In the genomic region with DNA sequence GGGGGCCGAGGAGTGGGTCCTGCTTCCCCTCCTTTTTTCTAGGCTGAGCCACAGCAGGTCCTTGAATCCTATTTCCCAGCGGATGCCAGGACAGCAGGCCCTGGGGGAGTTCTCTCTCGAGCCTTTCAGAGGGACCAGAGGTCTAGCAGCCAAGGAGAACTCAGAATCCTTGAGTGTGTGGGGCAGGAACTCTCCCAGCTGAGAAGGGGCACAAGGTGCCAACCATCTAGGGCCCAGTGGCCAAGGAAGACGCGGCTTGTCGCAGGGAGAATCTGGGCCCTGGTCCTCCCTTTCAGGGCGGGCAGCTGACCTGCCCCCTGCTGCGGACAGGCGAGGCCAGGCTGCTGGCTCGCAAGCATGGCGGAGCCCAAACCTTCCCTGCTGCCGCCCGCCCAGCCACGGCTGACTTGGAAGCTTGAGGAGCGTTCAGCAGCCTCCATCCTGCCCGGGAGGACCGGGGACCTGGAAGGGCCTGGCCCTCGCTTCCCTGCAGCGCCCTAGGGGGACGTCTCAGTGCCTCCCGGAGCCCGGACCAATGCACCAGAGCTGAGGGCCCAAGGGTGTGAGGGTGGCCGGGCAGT, we compare ENCODE assay signal across 9 cellular contexts. TPM values are rescaled to one million over a fixed set of nuclear protein-coding genes. Genes with fewer than 3 reads are reported as not detected.
DNase-seq lines count a peak whose midpoint lies in the region; ATAC-seq and TF ChIP-seq lines count a peak whose summit lies in the region.
"Had no signal": no experiment of that assay in that cellular context is flagged by ENCODE, and none has a peak within 500 bp of the region (broad histone marks: within the 10 kb centered on the region; RNA-seq: fewer than 3 reads in every experiment).

No MANE protein-coding gene starts in this region.

- no peaks in the 10 kb centered on the region for H3K9me3 ChIP-seq in thoracic aorta

- H3K4me3 ChIP-seq in lower leg skin (ENCODE audit: low read depth, poor library complexity, severe bottlenecking) = peak overlapping the region; percentile 47
- H3K4me3 ChIP-seq in thoracic aorta = peak overlapping the region; percentile 78

- ATAC-seq in thoracic aorta (ENCODE audit: insufficient number of reproducible peaks, low FRiP score, low read depth) = no peak

- H3K4me1 Mint-ChIP-seq in MCF 10A (ENCODE audit: insufficient read depth, unreplicated experiment) = no peaks in the 10 kb centered on the region

- H3K27ac Mint-ChIP-seq in MCF 10A (ENCODE audit: low read depth, unreplicated experiment) = peak overlapping the region; percentile 94

- H3K4me3 Mint-ChIP-seq in MCF 10A (ENCODE audit: unreplicated experiment) = peak overlapping the region; percentile 86

- TF ChIP-seq CTCF in MCF 10A (IDR thresholded peaks at IDR 0.05; ENCODE audit: unreplicated experiment) = no peak
- no peak for TF ChIP-seq CTCF in lower leg skin (IDR thresholded peaks at IDR 0.05)
- TF ChIP-seq CTCF in thoracic aorta (IDR thresholded peaks at IDR 0.05) = no peak

- H3K4me1 ChIP-seq in thoracic aorta (ENCODE audit: control insufficient read depth in 1 of 2, low read depth in 2 of 2) = peaks cover 15 to 29% of the 10 kb centered on the region in 2 donors

- H3K27ac ChIP-seq in thoracic aorta = peak overlapping the region; percentile 88 to 96

- TF ChIP-seq POLR2A in lower leg skin (IDR thresholded peaks at IDR 0.05) = no peak

- intact Hi-C loops in MCF 10A (cut with micrococcal nuclease) = loop anchor here (1.0 kb wide), 2 partner anchors 20 to 94 kb away; no protein-coding TSS in a partner anchor
- intact Hi-C loops in lower leg skin (cut with DNase I; ENCODE audit: low total_unique reads) = no loop called here

- H3K27me3 ChIP-seq in thoracic aorta (replicated peaks; ENCODE audit: insufficient read depth) = no peaks in the 10 kb centered on the region

- no TSS peak for BruUV-seq in MCF 10A (replicated peaks; lab: Mats Ljungman, UMichigan)

- H3K36me3 ChIP-seq in thoracic aorta = peaks cover 41% of the 10 kb centered on the region

- 10 to 25% methylated on average over 8 to 9 of the region's 23 CpGs for WGBS in lower leg skin, 2 donors

- CTCF ChIA-PET in MCF 10A (lab: Yijun Ruan, JAX) = interaction anchor here (0.5 to 3.5 kb wide), 9 partner anchors 9 to 132 kb away, joined by 3 to 28 read pairs (median 4); no protein-coding TSS in a partner anchor

- DNase-seq in activated naive CD4-positive, alpha-beta T cell treated with Interleukin-2 at 50 U/mL for 16 hours = peak; percentile 26
- no peak for DNase-seq in activated naive CD4-positive, alpha-beta T cell treated with anti-CD3 and anti-CD28 coated beads, Interleukin-2, amount 50 U/mL, for 16 hours
- DNase-seq in LoVo (ENCODE audit: low spot score) (peak; percentile 25), MCF 10A (ENCODE audit: unreplicated experiment) (peak; percentile 19), lower leg skin (ENCODE audit: low spot score in 2 of 2) (peak in 1 of 2 donors; percentile 94), thoracic aorta (ENCODE audit: low spot score) (no peak), dedifferentiated amniotic fluid mesenchymal stem cell (ENCODE audit: extremely low spot score) (no peak), NCI-H2029 treated with DMSO at 0.1 percent for 48 hours (lab: John Stamatoyannopoulos, UW) (no peak)

- H3K9me3 Mint-ChIP-seq in MCF 10A (ENCODE audit: unreplicated experiment) = no peaks in the 10 kb centered on the region

- no peaks in the 10 kb centered on the region for H3K27me3 Mint-ChIP-seq in MCF 10A (ENCODE audit: insufficient read depth, unreplicated experiment)

- POLR2A ChIA-PET in MCF 10A (lab: Yijun Ruan, JAX) = interaction anchor here (0.6 to 3.2 kb wide), 11 partner anchors 9 to 561 kb away, joined by 3 to 30 read pairs (median 4); a partner anchor contains a TSS

- H3K36me3 Mint-ChIP-seq in MCF 10A (ENCODE audit: insufficient read depth, unreplicated experiment) = peaks cover 42% of the 10 kb centered on the region

RNA-seq across cellular contexts. Expression of a gene that starts 1.0 kb away (rescaled TPM):
- total RNA-seq in MCF 10A (2022) (69.9 and 70.3 TPM in 2 replicates), lower leg skin (10 to 100 TPM; 45.6 to 58.7 (median 55.8) TPM), thoracic aorta (10 to 100 TPM; 31.6 to 57.9 TPM)

RNA-seq across cellular contexts. Expression of a gene that starts 22.5 kb away (rescaled TPM):
- 183 and 187 TPM in 2 replicates for total RNA-seq in MCF 10A (2022)
- total RNA-seq in lower leg skin = 100 to 1,000 TPM; 189 to 337 (median 250) TPM
- total RNA-seq in thoracic aorta = 100 to 1,000 TPM; 498 to 842 TPM

RNA-seq across cellular contexts. Expression of a gene that starts 44.7 kb away (rescaled TPM):
- total RNA-seq in MCF 10A (2022) = not detected in 2 replicates
- total RNA-seq in lower leg skin = not detected
- total RNA-seq in thoracic aorta = not detected
- total RNA-seq: lung microvascular endothelial cell had no signal

RNA-seq across cellular contexts. Expression of a gene that starts 45.2 kb away (rescaled TPM):
- not detected in 2 replicates for total RNA-seq in MCF 10A (2022)
- 1 to 10 TPM in 3 of 4 donors, under 1 TPM in 1; 0.81 to 2.2 (median 1.6) TPM for total RNA-seq in lower leg skin
- total RNA-seq in thoracic aorta = 10 to 100 TPM in 1 of 2 donors, 1 to 10 TPM in 1; 4.4 to 25.3 TPM
- total RNA-seq: lung microvascular endothelial cell had no signal

Comparison
In these comparisons a context has a peak if more than half of its experiments do, and no peak if none do; other contexts are left out.
1. DNase-seq: peak in activated naive CD4-positive, alpha-beta T cell treated with Interleukin-2 at 50 U/mL for 16 hours (single experiment), LoVo (single experiment) and MCF 10A (single experiment); none in activated naive CD4-positive, alpha-beta T cell treated with anti-CD3 and anti-CD28 coated beads, Interleukin-2, amount 50 U/mL, for 16 hours (single experiment), thoracic aorta (single experiment), dedifferentiated amniotic fluid mesenchymal stem cell (single experiment) and NCI-H2029 treated with DMSO at 0.1 percent for 48 hours (single experiment).